Comparison of ENCODE assay signal across 17 cellular contexts in the genomic region with DNA sequence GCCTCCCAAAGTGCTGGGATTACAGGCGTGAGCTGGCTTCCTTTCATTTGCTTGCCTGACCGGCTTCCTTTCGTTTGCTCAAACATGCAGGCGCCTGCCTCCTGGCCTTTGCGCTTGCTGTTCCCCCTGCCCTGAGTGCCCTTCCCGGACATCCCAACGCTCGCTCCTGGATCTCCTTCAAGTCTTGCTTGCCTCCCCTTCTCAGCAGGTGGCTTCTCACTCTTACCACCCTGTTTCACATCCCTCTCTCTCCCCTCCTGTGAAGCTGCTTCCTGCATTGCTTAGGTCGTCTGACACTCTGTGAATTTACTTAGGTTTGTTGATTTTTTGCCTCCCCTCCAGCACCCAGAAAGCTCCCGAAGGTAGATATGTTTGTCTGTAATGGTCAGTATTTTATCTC.
"Had no signal": no experiment of that assay in that cellular context is flagged by ENCODE, and none has a peak within 500 bp of the region (broad histone marks: within the 10 kb centered on the region; RNA-seq: fewer than 3 reads in every experiment).

No MANE protein-coding gene starts in this region.

- H3K4me1 Mint-ChIP-seq: activated naive CD8-positive, alpha-beta T cell treated with anti-CD3 and anti-CD28 coated beads for 36 hours; nephron had no signal

- H3K27me3 ChIP-seq: vagina had no signal

- H3K4me1 ChIP-seq: foreskin keratinocyte, sigmoid colon, vagina had no signal

- H3K36me3 ChIP-seq: sigmoid colon, vagina, WERI-Rb-1 had no signal

- H3K27ac ChIP-seq: foreskin keratinocyte, sigmoid colon, vagina, WERI-Rb-1 had no signal

- H3K36me3 Mint-ChIP-seq: activated naive CD8-positive, alpha-beta T cell treated with anti-CD3 and anti-CD28 coated beads for 36 hours had no signal

- ATAC-seq: foreskin keratinocyte, SK-N-SH treated with all-trans-retinoic acid at 6 μM for 48 hours had no signal

- H3K27ac Mint-ChIP-seq: activated naive CD8-positive, alpha-beta T cell treated with anti-CD3 and anti-CD28 coated beads for 36 hours; nephron; T-helper 1 cell treated with Interleukin-12 subunit alpha and Interleukin-12 subunit beta and Interleukin-4 antibody, amounts not matched to agents 30 μg/mL and 1 μg/mL, for 36 hours had no signal

- H3K4me3 ChIP-seq: sigmoid colon, vagina had no signal

- DNase-seq: activated CD4-positive, alpha-beta T cell treated with anti-CD3 and anti-CD28 coated beads for 4 hours; activated CD8-positive, alpha-beta memory T cell treated with anti-CD3 and anti-CD28 coated beads, Interleukin-2, amount 50 U/mL, for 48 hours; activated gamma-delta T cell treated with Interleukin-2 at 50 U/mL for 16 hours; activated naive CD8-positive, alpha-beta T cell treated with anti-CD3 and anti-CD28 coated beads for 36 hours; anterior cingulate cortex; cerebellar nuclear complex; effector CD8-positive, alpha-beta T cell; foreskin keratinocyte; mesenchymal stem cell; occipital lobe; sigmoid colon; stimulated activated CD4-positive, alpha-beta T cell treated with anti-CD3 and anti-CD28 coated beads, Interleukin-1b, Interleukin-23, amount 100 ng/mL, for 48 hours; WERI-Rb-1 had no signal

- H3K4me3 Mint-ChIP-seq: activated naive CD8-positive, alpha-beta T cell treated with anti-CD3 and anti-CD28 coated beads for 36 hours; nephron; T-helper 1 cell treated with Interleukin-12 subunit alpha and Interleukin-12 subunit beta and Interleukin-4 antibody, amounts not matched to agents 30 μg/mL and 1 μg/mL, for 36 hours had no signal

- H3K9me3 Mint-ChIP-seq: activated naive CD8-positive, alpha-beta T cell treated with anti-CD3 and anti-CD28 coated beads for 36 hours; nephron; T-helper 1 cell treated with Interleukin-12 subunit alpha and Interleukin-12 subunit beta and Interleukin-4 antibody, amounts not matched to agents 30 μg/mL and 1 μg/mL, for 36 hours had no signal

- H3K9me3 ChIP-seq: sigmoid colon, vagina had no signal
